In the genomic region with DNA sequence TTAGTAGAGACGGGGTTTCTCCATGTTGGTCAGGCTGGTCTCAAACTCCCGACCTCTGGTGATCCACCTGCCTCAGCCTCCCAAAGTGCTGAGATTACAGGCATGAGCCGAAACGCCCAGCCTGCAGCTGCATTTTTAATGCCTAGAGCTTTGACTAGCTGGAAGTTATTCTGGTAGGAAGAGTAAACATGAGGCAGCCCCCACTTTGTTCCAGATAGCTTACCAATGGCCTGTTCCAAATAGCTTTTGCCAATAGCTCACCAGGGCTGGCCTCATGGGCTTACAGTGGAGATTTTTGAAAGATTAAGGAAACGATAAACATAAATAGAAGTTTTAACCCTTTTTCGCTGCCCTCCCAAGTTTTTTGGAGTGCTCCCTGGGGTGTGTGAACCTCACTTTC, we compare ENCODE assay signal across 23 cellular contexts.
"Had no signal": no experiment of that assay in that cellular context is flagged by ENCODE, and none has a peak within 500 bp of the region (broad histone marks: within the 10 kb centered on the region; RNA-seq: fewer than 3 reads in every experiment).

No MANE protein-coding gene starts in this region.

- DNase-seq: activated B cell treated with CpG ODN at 0.5 μM for 24 hours; activated CD4-positive, alpha-beta memory T cell treated with anti-CD3 and anti-CD28 coated beads for 36 hours; activated CD4-positive, alpha-beta T cell treated with anti-CD3 and anti-CD28 coated beads, Interleukin-2, amount 10 ng/mL, durations not matched to agents 7 days and 5 days; activated CD8-positive, alpha-beta memory T cell treated with anti-CD3 and anti-CD28 coated beads for 24 hours; activated effector memory CD4-positive, alpha-beta T cell treated with anti-CD3 and anti-CD28 coated beads, Interleukin-2, amount 50 U/mL, for 16 hours; activated naive CD4-positive, alpha-beta T cell treated with anti-CD3 and anti-CD28 coated beads for 36 hours; activated T-cell treated with anti-CD3 and anti-CD28 coated beads, Interleukin-2, amount 50 U/mL, for 4 hours; amygdala; KG1; MG63; MV-4-11; NCI-H1417 treated with DMSO at 0.1 percent for 48 hours; NCI-H1694; NCI-H2029; NCI-H345; PC-3; T-cell; T-helper 2 cell; T1000 had no signal

- FAIRE-seq: astrocyte, RCC 7860, TTC549 had no signal

- H3K27ac ChIP-seq: SK-N-MC had no signal

- H3K4me3 ChIP-seq: MG63, SK-N-MC had no signal

- H3K9me3 ChIP-seq: MG63 had no signal

- ATAC-seq: activated T-cell treated with anti-CD3 and anti-CD28 coated beads, Interleukin-2, amount 50 U/mL, for 4 hours; PC-3; T-cell had no signal

- H3K36me3 ChIP-seq: MG63 had no signal

- H3K27me3 ChIP-seq: MG63 had no signal
